2 cellular contexts compared by ENCODE assay signal in the genomic region with DNA sequence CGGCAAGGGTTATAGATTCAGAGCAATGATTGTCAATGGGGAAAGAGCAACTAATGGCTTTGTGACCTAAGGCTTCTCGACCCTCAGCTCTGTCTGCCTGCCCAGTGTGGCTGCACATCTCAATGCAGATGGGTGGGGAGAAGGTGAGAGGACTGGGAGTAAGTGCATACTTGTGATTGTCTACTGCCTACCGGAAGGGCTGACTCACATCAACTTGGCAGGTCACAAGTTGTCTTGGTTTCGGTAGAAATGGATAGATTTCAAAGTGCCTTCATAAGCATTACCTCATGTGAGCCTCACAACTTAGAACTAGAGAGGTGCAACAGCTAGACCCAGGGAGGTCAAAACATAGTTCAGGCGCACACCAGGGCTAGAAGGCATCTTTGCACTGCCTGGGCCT.
TF ChIP-seq lines count a peak whose summit lies in the region.

No MANE protein-coding gene starts in this region.

TF ChIP-seq in SK-N-SH, 30 proteins besides CTCF, POLR2A, EP300 and RAD21 (continues in another document):
- TF ChIP-seq PBX3 (IDR thresholded peaks at IDR 0.05) (peak; percentile 34; the same call in 1 of the 2 replicates), TAF1 (IDR thresholded peaks at IDR 0.05; ENCODE audit: borderline replicate concordance, low read depth, low read length) (no peak), FOSL2 (IDR thresholded peaks at IDR 0.05; ENCODE audit: borderline replicate concordance, low read depth) (peak; percentile 48; the same call in 1 of the 2 replicates), NRF1 (IDR thresholded peaks at IDR 0.05; ENCODE audit: low read depth, low read length) (no peak), GABPA (IDR thresholded peaks at IDR 0.05; ENCODE audit: low read depth) (no peak), ZBTB33 (IDR thresholded peaks at IDR 0.05; ENCODE audit: borderline replicate concordance, low read depth) (no peak), SIN3A (IDR thresholded peaks at IDR 0.05; ENCODE audit: borderline replicate concordance, low read depth, low read length) (no peak), POLR2AphosphoS5 (IDR thresholded peaks at IDR 0.05; ENCODE audit: low read depth, low read length) (no peak), MEF2A (IDR thresholded peaks at IDR 0.05; ENCODE audit: borderline replicate concordance, low read depth) (no peak), YY1 (IDR thresholded peaks at IDR 0.05; ENCODE audit: low read depth) (no peak), CHD2 (IDR thresholded peaks at IDR 0.05; ENCODE audit: low read length, partially characterized antibody) (no peak), JUND (IDR thresholded peaks at IDR 0.05) (peak; percentile 25; the same call in 1 of the 2 replicates), FOXM1 (IDR thresholded peaks at IDR 0.05; ENCODE audit: low read depth) (no peak), ELF1 (IDR thresholded peaks at IDR 0.05) (no peak), MAX (IDR thresholded peaks at IDR 0.05; ENCODE audit: low read depth) (no peak), IRF3 (IDR thresholded peaks at IDR 0.05; ENCODE audit: low read depth, low read length) (no peak), MXI1 (IDR thresholded peaks at IDR 0.05; ENCODE audit: low read depth, low read length) (no peak), USF2 (IDR thresholded peaks at IDR 0.05; ENCODE audit: borderline replicate concordance, low read depth, low read length) (no peak), RFX5 (IDR thresholded peaks at IDR 0.05; ENCODE audit: low read length) (no peak)
- TF ChIP-seq, protein P1, sequence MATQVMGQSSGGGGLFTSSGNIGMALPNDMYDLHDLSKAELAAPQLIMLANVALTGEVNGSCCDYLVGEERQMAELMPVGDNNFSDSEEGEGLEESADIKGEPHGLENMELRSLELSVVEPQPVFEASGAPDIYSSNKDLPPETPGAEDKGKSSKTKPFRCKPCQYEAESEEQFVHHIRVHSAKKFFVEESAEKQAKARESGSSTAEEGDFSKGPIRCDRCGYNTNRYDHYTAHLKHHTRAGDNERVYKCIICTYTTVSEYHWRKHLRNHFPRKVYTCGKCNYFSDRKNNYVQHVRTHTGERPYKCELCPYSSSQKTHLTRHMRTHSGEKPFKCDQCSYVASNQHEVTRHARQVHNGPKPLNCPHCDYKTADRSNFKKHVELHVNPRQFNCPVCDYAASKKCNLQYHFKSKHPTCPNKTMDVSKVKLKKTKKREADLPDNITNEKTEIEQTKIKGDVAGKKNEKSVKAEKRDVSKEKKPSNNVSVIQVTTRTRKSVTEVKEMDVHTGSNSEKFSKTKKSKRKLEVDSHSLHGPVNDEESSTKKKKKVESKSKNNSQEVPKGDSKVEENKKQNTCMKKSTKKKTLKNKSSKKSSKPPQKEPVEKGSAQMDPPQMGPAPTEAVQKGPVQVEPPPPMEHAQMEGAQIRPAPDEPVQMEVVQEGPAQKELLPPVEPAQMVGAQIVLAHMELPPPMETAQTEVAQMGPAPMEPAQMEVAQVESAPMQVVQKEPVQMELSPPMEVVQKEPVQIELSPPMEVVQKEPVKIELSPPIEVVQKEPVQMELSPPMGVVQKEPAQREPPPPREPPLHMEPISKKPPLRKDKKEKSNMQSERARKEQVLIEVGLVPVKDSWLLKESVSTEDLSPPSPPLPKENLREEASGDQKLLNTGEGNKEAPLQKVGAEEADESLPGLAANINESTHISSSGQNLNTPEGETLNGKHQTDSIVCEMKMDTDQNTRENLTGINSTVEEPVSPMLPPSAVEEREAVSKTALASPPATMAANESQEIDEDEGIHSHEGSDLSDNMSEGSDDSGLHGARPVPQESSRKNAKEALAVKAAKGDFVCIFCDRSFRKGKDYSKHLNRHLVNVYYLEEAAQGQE (IDR thresholded peaks at IDR 0.05; ENCODE audit: low read depth, low read length), result no peak

TF ChIP-seq in endothelial cell of umbilical vein, 7 proteins besides CTCF, POLR2A, EP300 and RAD21:
- TF ChIP-seq POLR2AphosphoS5 (IDR thresholded peaks at IDR 0.05; ENCODE audit: insufficient read depth, low read depth, low read length) (peak; percentile 42), EZH2 (IDR thresholded peaks at IDR 0.05; ENCODE audit: borderline replicate concordance, low read depth, low read length, severe bottlenecking) (no peak), JUN (IDR thresholded peaks at IDR 0.05; ENCODE audit: borderline replicate concordance, insufficient read depth, insufficient read length, low read depth) (peak; percentile 66), FOS (IDR thresholded peaks at IDR 0.05; ENCODE audit: borderline replicate concordance, insufficient read depth, low read length) (peak; percentile 18), MYC (IDR thresholded peaks at IDR 0.05; ENCODE audit: low read depth, low read length) (no peak), MAX (IDR thresholded peaks at IDR 0.05; ENCODE audit: insufficient read depth, insufficient read length) (no peak), GATA2 (IDR thresholded peaks at IDR 0.05; ENCODE audit: insufficient read depth, insufficient read length, low read depth, low read length) (no peak)
